In genomic region chr14:20559461-20559904, GRCh38 we compare ENCODE assay signal across 25 cellular contexts. TPM values are rescaled to one million over a fixed set of nuclear protein-coding genes. Genes with fewer than 3 reads are reported as not detected.
DNase-seq lines count a peak whose midpoint lies in the region; ATAC-seq and TF ChIP-seq lines count a peak whose summit lies in the region.
"Had no signal": no experiment of that assay in that cellular context is flagged by ENCODE, and none has a peak within 500 bp of the region (broad histone marks: within the 10 kb centered on the region; RNA-seq: fewer than 3 reads in every experiment).

No MANE protein-coding gene starts in this region.

- no peaks in the 10 kb centered on the region for H3K4me1 ChIP-seq in HEK293 (ENCODE audit: control insufficient read depth, insufficient read depth, low read length)
- H3K4me1 ChIP-seq in PC-3 (ENCODE audit: insufficient read depth, low read length) = no peaks in the 10 kb centered on the region
- peaks cover 4% of the 10 kb centered on the region; the same call in 1 of the 2 replicates for H3K4me1 ChIP-seq in iPS DF 6.9 (ENCODE audit: control insufficient read depth, insufficient read depth, low read length)
- H3K4me1 ChIP-seq in SK-N-SH (ENCODE audit: control insufficient read depth in 1 of 2, insufficient read depth in 2 of 2, low read depth in 1 of 2, low read length in 1 of 2) = no peaks in the 10 kb centered on the region
- H3K4me1 ChIP-seq in ovary (ENCODE audit: insufficient read depth) = peaks cover 1% of the 10 kb centered on the region

- H3K4me1 Mint-ChIP-seq in mesothelial cell of epicardium = peaks cover 24% of the 10 kb centered on the region

- TF ChIP-seq CTCF in HEK293 (tag by site-specific recombination; IDR thresholded peaks at IDR 0.05) (no peak), PC-3 (conservative IDR thresholded peaks at IDR 0.05; ENCODE audit: low read depth, low read length) (no peak), mesothelial cell of epicardium (IDR thresholded peaks at IDR 0.05; ENCODE audit: unreplicated experiment) (no peak), SK-N-SH (IDR thresholded peaks at IDR 0.05) (no peak), ovary (IDR thresholded peaks at IDR 0.05) (no peak)

- no peaks in the 10 kb centered on the region for H4K20me1 ChIP-seq in PC-3 (ENCODE audit: low read length)
- H4K20me1 ChIP-seq in SK-N-SH (ENCODE audit: insufficient read depth) = no peaks in the 10 kb centered on the region

- no peak overlapping the region for H3K4me3 ChIP-seq in HEK293 (ENCODE audit: low read depth, low read length)
- no peak overlapping the region for H3K4me3 ChIP-seq in PC-3 (ENCODE audit: low read length)
- H3K4me3 ChIP-seq in iPS DF 6.9 (ENCODE audit: low read length) = no peak overlapping the region
- H3K4me3 ChIP-seq in SK-N-SH (ENCODE audit: low read depth in 2 of 2, low read length in 1 of 2) = no peak overlapping the region
- no peak overlapping the region for H3K4me3 ChIP-seq in ovary
- H3K4me3 ChIP-seq: HAP-1, MG63 had no signal

- no peak for TF ChIP-seq RAD21 in SK-N-SH (IDR thresholded peaks at IDR 0.05; ENCODE audit: low read length)

- H3K4me2 ChIP-seq in PC-3 (ENCODE audit: low read length) (no peak overlapping the region), SK-N-SH (no peak overlapping the region)

- H3K27me3 Mint-ChIP-seq in mesothelial cell of epicardium (ENCODE audit: low read depth) = no peaks in the 10 kb centered on the region
- H3K27me3 Mint-ChIP-seq: CD4-positive, alpha-beta T cell had no signal

- peaks cover 34% of the 10 kb centered on the region for H3K27me3 ChIP-seq in PC-3 (ENCODE audit: low read length)
- H3K27me3 ChIP-seq in iPS DF 6.9 (ENCODE audit: control insufficient read depth, insufficient read depth, low read length) = no peaks in the 10 kb centered on the region
- peaks cover 37% of the 10 kb centered on the region for H3K27me3 ChIP-seq in SK-N-SH (ENCODE audit: insufficient read depth)
- H3K27me3 ChIP-seq in ovary = no peaks in the 10 kb centered on the region
- H3K27me3 ChIP-seq: MG63 had no signal

- CTCF ChIA-PET in HEK293 (lab: Yijun Ruan, JAX) (no interaction called here), PC-3 (lab: Charles Lee) (no interaction called here), SK-N-SH (lab: Yijun Ruan, JAX) (no interaction called here)

- DNase-seq in PC-3 (no peak), iPS DF 6.9 (ENCODE audit: low read depth, low spot score) (no peak), mesothelial cell of epicardium (ENCODE audit: low spot score in 2 of 2, unreplicated experiment in 2 of 2) (no peak), SK-N-SH (no peak), ovary (no peak), DMS53 treated with DMSO at 0.1 percent for 48 hours (lab: John Stamatoyannopoulos, UW; ENCODE audit: unreplicated experiment) (no peak), NCI-H187 (lab: John Stamatoyannopoulos, UW) (no peak)
- DNase-seq: Caco-2; CD4-positive, alpha-beta T cell; DMS 273 treated with DMSO at 0.1 percent for 48 hours; GDM1; MG63; NCI-H1048; NCI-H1417 treated with DMSO at 0.1 percent for 48 hours; NCI-H2029; NCI-H2227 treated with DMSO at 0.1 percent for 48 hours; NCI-H510A treated with DMSO at 0.1 percent for 48 hours; NCI-H748 treated with DMSO at 0.1 percent for 48 hours; SIG-M5 had no signal

- no peak for TF ChIP-seq POLR2A in ovary (IDR thresholded peaks at IDR 0.05)

- no peak overlapping the region for H3K9ac ChIP-seq in PC-3 (ENCODE audit: low read length)
- no peak overlapping the region for H3K9ac ChIP-seq in SK-N-SH

- H2AFZ ChIP-seq in PC-3 (ENCODE audit: low read length) (no peak overlapping the region), SK-N-SH (ENCODE audit: low read depth) (no peak overlapping the region)

- H3K9me3 ChIP-seq in HEK293 (ENCODE audit: control insufficient read depth, insufficient read depth, low read depth, low read length) (no peaks in the 10 kb centered on the region), PC-3 (ENCODE audit: low read length) (no peaks in the 10 kb centered on the region), iPS DF 6.9 (ENCODE audit: control insufficient read depth, insufficient read depth, low read length) (no peaks in the 10 kb centered on the region), SK-N-SH (no peaks in the 10 kb centered on the region), ovary (no peaks in the 10 kb centered on the region)
- H3K9me3 ChIP-seq: Caco-2, HAP-1, MG63 had no signal

- H3K79me2 ChIP-seq in PC-3 (ENCODE audit: low read length) (no peaks in the 10 kb centered on the region), SK-N-SH (ENCODE audit: insufficient read depth) (no peaks in the 10 kb centered on the region)

- no peaks in the 10 kb centered on the region for H3K36me3 Mint-ChIP-seq in mesothelial cell of epicardium

- no peaks in the 10 kb centered on the region for H3K36me3 ChIP-seq in HEK293 (ENCODE audit: control insufficient read depth in 2 of 2, insufficient read depth in 1 of 2, low read length in 2 of 2)
- H3K36me3 ChIP-seq in PC-3 (ENCODE audit: low read depth, low read length) = no peaks in the 10 kb centered on the region
- no peaks in the 10 kb centered on the region; the same call in 1 of the 2 replicates for H3K36me3 ChIP-seq in iPS DF 6.9 (ENCODE audit: control insufficient read depth, insufficient read depth, low read length)
- no peaks in the 10 kb centered on the region for H3K36me3 ChIP-seq in SK-N-SH (replicated peaks in 1 of 2; ENCODE audit: control insufficient read depth in 1 of 2, insufficient read depth in 2 of 2, low read length in 1 of 2)
- no peaks in the 10 kb centered on the region for H3K36me3 ChIP-seq in ovary
- H3K36me3 ChIP-seq: HAP-1, MG63 had no signal

- 0 out of 2 replicates have a peak, but pooled peaks have one; percentile 46 for ATAC-seq in PC-3
- ATAC-seq: Panc1, SK-N-SH treated with all-trans-retinoic acid at 6 μM for 48 hours had no signal

- WGBS in iPS DF 6.9 (ENCODE audit: insufficient coverage, insufficient read length) = no CpG with 5 or more reads among the region's 2 CpGs
- 7% methylated on average over 2 of the region's 2 CpGs for WGBS in SK-N-SH (ENCODE audit: low lambda C conversion rate)
- 26 to 30% (median 29%) methylated on average over 2 of the region's 2 CpGs for WGBS in ovary, 3 donors

- no TSS peak for BruUV-seq in PC-3 (replicated peaks; lab: Mats Ljungman, UMichigan)

- H3F3A ChIP-seq in PC-3 (ENCODE audit: low read length, unreplicated experiment) = no peaks in the 10 kb centered on the region
- H3F3A ChIP-seq in SK-N-SH (replicated peaks; ENCODE audit: insufficient read depth) = no peaks in the 10 kb centered on the region

- H3K27ac Mint-ChIP-seq in mesothelial cell of epicardium = peak overlapping the region; percentile 84
- H3K27ac Mint-ChIP-seq: CD4-positive, alpha-beta T cell had no signal

- POLR2A ChIA-PET in HEK293 (lab: Yijun Ruan, JAX) (no interaction called here), PC-3 (lab: Charles Lee; ENCODE audit: unreplicated experiment) (no interaction called here), SK-N-SH (lab: Yijun Ruan, JAX) (no interaction called here)

- no peak overlapping the region for H3K4me3 Mint-ChIP-seq in mesothelial cell of epicardium
- H3K4me3 Mint-ChIP-seq: CD4-positive, alpha-beta T cell had no signal

- no peaks in the 10 kb centered on the region for H3K9me2 ChIP-seq in PC-3 (replicated peaks; ENCODE audit: low read length)
- H3K9me2 ChIP-seq in SK-N-SH = no peaks in the 10 kb centered on the region

- TF ChIP-seq EP300 in SK-N-SH (IDR thresholded peaks at IDR 0.05; ENCODE audit: borderline replicate concordance in 1 of 2, low read depth in 1 of 2, low read length in 1 of 2) (no peak), ovary (IDR thresholded peaks at IDR 0.05) (no peak)

- H3K27ac ChIP-seq in HEK293 (ENCODE audit: extremely low read depth, low read depth, low read length) (no peak overlapping the region), PC-3 (ENCODE audit: low read length) (no peak overlapping the region), iPS DF 6.9 (ENCODE audit: low read length) (peak overlapping the region; percentile 73), SK-N-SH (ENCODE audit: low read depth in 2 of 2, low read length in 1 of 2) (no peak overlapping the region), ovary (no peak overlapping the region)

- H3K9me3 Mint-ChIP-seq in mesothelial cell of epicardium = no peaks in the 10 kb centered on the region
- H3K9me3 Mint-ChIP-seq: CD4-positive, alpha-beta T cell had no signal

- intact Hi-C loops in PC-3 (cut with micrococcal nuclease) = no loop called here
- intact Hi-C loops in ovary (cut with DNase I) = no loop called here

TF ChIP-seq in HEK293, 187 proteins besides CTCF, POLR2A, EP300 and RAD21 (continues in another document):
- peak; percentile 77 for TF ChIP-seq SCRT2 (tag by site-specific recombination; IDR thresholded peaks at IDR 0.05)
- TF ChIP-seq ZNF433 (tag by site-specific recombination; IDR thresholded peaks at IDR 0.05; ENCODE audit: low read depth) = no peak
- no peak for TF ChIP-seq ZNF664 (tag by site-specific recombination; IDR thresholded peaks at IDR 0.05)

TF ChIP-seq in SK-N-SH, 30 proteins besides CTCF, POLR2A, EP300 and RAD21:
- TF ChIP-seq JUND (IDR thresholded peaks at IDR 0.05) (no peak), RCOR1 (IDR thresholded peaks at IDR 0.05; ENCODE audit: low read length) (no peak), TCF12 (IDR thresholded peaks at IDR 0.05) (no peak), NRF1 (IDR thresholded peaks at IDR 0.05; ENCODE audit: low read depth, low read length) (no peak)

RNA-seq across cellular contexts. Expression of gene RNASE9, which starts 1.4 kb away (rescaled TPM):
- total RNA-seq in PC-3 (2014; rRNA removed) (not detected in 2 replicates), mesothelial cell of epicardium (not detected in 3 replicates), ovary (not detected)
- polyA plus RNA-seq in SK-N-SH (2012; rRNA removed) (not detected in 2 replicates), ovary (not detected)
- not detected in 2 replicates for polyA plus RNA-seq in SK-N-SH (2012; cell fraction: cytosol; rRNA removed)
- not detected in 2 replicates for polyA plus RNA-seq in SK-N-SH (2012; cell fraction: nucleus; rRNA removed)
- total RNA-seq: Caco-2; CD4-positive, alpha-beta T cell; LHCN-M2 had no signal
- polyA plus RNA-seq: BJ had no signal

RNA-seq across cellular contexts. Expression of gene RNASE11, which starts 28.3 kb away (rescaled TPM):
- total RNA-seq in PC-3 (2014; rRNA removed) (not detected in 2 replicates), mesothelial cell of epicardium (not detected in 3 replicates), ovary (not detected)
- polyA plus RNA-seq in SK-N-SH (2012; rRNA removed) (not detected in 2 replicates), ovary (under 1 TPM in 1 of 2 donors, not detected in 1; 0.28 TPM)
- polyA plus RNA-seq in SK-N-SH (2012; cell fraction: cytosol; rRNA removed) = not detected in 2 replicates
- polyA plus RNA-seq in SK-N-SH (2012; cell fraction: nucleus; rRNA removed) = not detected in 2 replicates
- total RNA-seq: Caco-2; CD4-positive, alpha-beta T cell; LHCN-M2 had no signal
- polyA plus RNA-seq: BJ had no signal

RNA-seq across cellular contexts. Expression of gene RNASE12, which starts 31.7 kb away (rescaled TPM):
- total RNA-seq in PC-3 (2014; rRNA removed) (not detected in 2 replicates), mesothelial cell of epicardium (not detected in 3 replicates), ovary (not detected)
- polyA plus RNA-seq in SK-N-SH (2012; rRNA removed) (not detected in 2 replicates), ovary (not detected)
- not detected in 2 replicates for polyA plus RNA-seq in SK-N-SH (2012; cell fraction: cytosol; rRNA removed)
- not detected in 2 replicates for polyA plus RNA-seq in SK-N-SH (2012; cell fraction: nucleus; rRNA removed)
- total RNA-seq: Caco-2; CD4-positive, alpha-beta T cell; LHCN-M2 had no signal
- polyA plus RNA-seq: BJ had no signal

RNA-seq across cellular contexts. Expression of gene RNASE10, which starts 54.1 kb away (rescaled TPM):
- total RNA-seq in PC-3 (2014; rRNA removed) = not detected in 2 replicates
- 0.70 to 1.1 TPM (median 1.1 TPM) in 3 replicates for total RNA-seq in mesothelial cell of epicardium
- not detected in 2 replicates for polyA plus RNA-seq in SK-N-SH (2012; rRNA removed)
- polyA plus RNA-seq in SK-N-SH (2012; cell fraction: cytosol; rRNA removed) = not detected in 2 replicates
- 0.04 TPM in 1 of 2 replicates, not detected in the other for polyA plus RNA-seq in SK-N-SH (2012; cell fraction: nucleus; rRNA removed)
- under 1 TPM in 5 of 7 donors, not detected in 2; 0.20 to 0.75 (median 0.53) TPM for total RNA-seq in ovary
- polyA plus RNA-seq in ovary = under 1 TPM in 1 of 2 donors, not detected in 1; 0.06 TPM
- total RNA-seq: Caco-2; CD4-positive, alpha-beta T cell; LHCN-M2 had no signal
- polyA plus RNA-seq: BJ had no signal
